ENCODE assay signal across 21 cellular contexts in the genomic region with DNA sequence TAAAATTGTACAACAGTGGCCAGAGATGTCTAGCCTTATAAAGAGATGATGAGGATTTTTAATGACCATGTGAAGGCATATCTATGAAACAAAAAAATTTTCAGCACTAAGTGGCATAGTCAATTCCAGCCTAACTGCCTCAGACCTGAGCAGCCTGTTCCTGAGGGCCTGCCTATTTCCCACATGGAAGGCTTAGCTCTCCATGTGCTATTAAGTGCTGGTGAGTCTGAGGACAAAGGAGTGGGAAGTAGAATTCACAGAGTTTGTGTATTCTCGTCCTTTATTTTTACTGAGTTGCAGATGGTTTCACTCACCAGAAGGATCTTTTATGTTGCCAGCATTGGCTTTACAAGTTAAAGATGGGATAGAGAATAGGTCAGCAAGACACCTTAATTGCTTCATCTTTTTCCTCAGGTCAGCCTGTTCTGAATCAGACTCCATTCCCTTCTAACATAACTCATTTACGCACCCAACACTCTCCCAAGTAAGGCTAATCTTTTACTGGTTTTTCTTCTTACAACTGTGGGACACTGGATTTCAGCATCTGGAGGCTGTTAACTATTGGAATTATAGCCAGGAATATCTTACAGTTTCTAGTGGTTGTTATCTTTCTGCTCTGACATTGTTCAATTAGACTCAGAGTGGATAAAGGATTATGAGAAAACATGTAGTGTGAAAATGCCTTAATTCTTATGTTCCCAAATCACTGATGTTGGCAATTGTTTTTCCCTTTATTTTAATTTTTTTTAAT.
"Had no signal": no experiment of that assay in that cellular context is flagged by ENCODE, and none has a peak within 500 bp of the region (broad histone marks: within the 10 kb centered on the region; RNA-seq: fewer than 3 reads in every experiment).

No MANE protein-coding gene starts in this region.

- H3K4me3 Mint-ChIP-seq: central memory CD8-positive, alpha-beta T cell; immature natural killer cell; naive B cell; nephron progenitor cell; stimulated activated naive B cell treated with anti-CD40 and anti-IgM and Interleukin-4, amounts not matched to agents 10 μg/mL and 1 μg/mL and 100 μg/mL, for 72 hours; stimulated activated naive CD8-positive, alpha-beta T cell treated with anti-CD3 and anti-CD28 coated beads, Interleukin-15, amount 100 ng/mL, for 72 hours had no signal

- H3K27ac Mint-ChIP-seq: immature natural killer cell; naive B cell; nephron progenitor cell; stimulated activated naive B cell treated with anti-CD40 and anti-IgM and Interleukin-4, amounts not matched to agents 10 μg/mL and 1 μg/mL and 100 μg/mL, for 72 hours; stimulated activated naive CD8-positive, alpha-beta T cell treated with anti-CD3 and anti-CD28 coated beads, Interleukin-15, amount 100 ng/mL, for 72 hours had no signal

- H3K4me1 Mint-ChIP-seq: central memory CD8-positive, alpha-beta T cell; immature natural killer cell; naive B cell; stimulated activated naive B cell treated with anti-CD40 and anti-IgM and Interleukin-4, amounts not matched to agents 10 μg/mL and 1 μg/mL and 100 μg/mL, for 72 hours; stimulated activated naive CD8-positive, alpha-beta T cell treated with anti-CD3 and anti-CD28 coated beads, Interleukin-15, amount 100 ng/mL, for 72 hours had no signal

- H3K9me3 Mint-ChIP-seq: central memory CD8-positive, alpha-beta T cell; immature natural killer cell; naive B cell; nephron progenitor cell; stimulated activated naive B cell treated with anti-CD40 and anti-IgM and Interleukin-4, amounts not matched to agents 10 μg/mL and 1 μg/mL and 100 μg/mL, for 72 hours; stimulated activated naive CD8-positive, alpha-beta T cell treated with anti-CD3 and anti-CD28 coated beads, Interleukin-15, amount 100 ng/mL, for 72 hours had no signal

- DNase-seq: cortex of kidney; dorsolateral prefrontal cortex; effector CD8-positive, alpha-beta T cell; foreskin melanocyte; head of caudate nucleus; hippocampal formation; immature natural killer cell; left lung; mesenchymal stem cell; naive B cell; nephron progenitor cell; psoas muscle; retina; sigmoid colon; stimulated activated CD4-positive, alpha-beta T cell treated with anti-CD3 and anti-CD28 coated beads, Interleukin-2, amount 100 ng/mL, for 24 hours; stimulated activated CD4-positive, alpha-beta T cell treated with anti-CD3 and anti-CD28 coated beads, Interleukin-4, amount 100 ng/mL, for 4 hours; stimulated activated naive B cell treated with anti-CD40 and anti-IgM and Interleukin-4, amounts not matched to agents 10 μg/mL and 1 μg/mL and 100 μg/mL, for 72 hours; stimulated activated naive CD8-positive, alpha-beta T cell treated with anti-CD3 and anti-CD28 coated beads, Interleukin-15, amount 100 ng/mL, for 72 hours; testis; transverse colon had no signal

- H3K36me3 Mint-ChIP-seq: immature natural killer cell; naive B cell; stimulated activated naive B cell treated with anti-CD40 and anti-IgM and Interleukin-4, amounts not matched to agents 10 μg/mL and 1 μg/mL and 100 μg/mL, for 72 hours had no signal

- ATAC-seq: left lung; psoas muscle; stimulated activated naive B cell treated with anti-CD40 and anti-IgM and Interleukin-4, amounts not matched to agents 10 μg/mL and 1 μg/mL and 100 μg/mL, for 72 hours; stimulated activated naive CD8-positive, alpha-beta T cell treated with anti-CD3 and anti-CD28 coated beads, Interleukin-15, amount 100 ng/mL, for 72 hours had no signal

- H3K27me3 Mint-ChIP-seq: central memory CD8-positive, alpha-beta T cell; stimulated activated naive B cell treated with anti-CD40 and anti-IgM and Interleukin-4, amounts not matched to agents 10 μg/mL and 1 μg/mL and 100 μg/mL, for 72 hours; stimulated activated naive CD8-positive, alpha-beta T cell treated with anti-CD3 and anti-CD28 coated beads, Interleukin-15, amount 100 ng/mL, for 72 hours had no signal
